9 cellular contexts compared by ENCODE assay signal in the genomic region with DNA sequence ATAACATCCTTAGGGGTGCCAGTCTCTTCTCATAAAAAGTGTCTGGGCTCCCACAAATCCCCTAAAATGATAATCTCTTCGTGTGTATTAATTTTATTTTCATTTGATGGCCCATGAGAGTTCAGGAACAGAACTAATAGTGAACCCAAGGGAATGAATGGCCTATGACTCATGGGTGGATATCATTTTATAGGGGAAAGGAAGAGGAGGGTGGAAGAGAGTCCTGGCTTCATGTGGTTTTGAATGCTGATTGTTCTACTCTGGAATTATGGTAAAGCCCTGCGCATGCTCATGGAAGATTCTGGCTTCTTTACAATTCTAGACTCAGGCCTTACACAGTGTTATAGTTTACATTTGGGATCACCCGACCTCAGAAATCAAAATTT. TPM values are rescaled to one million over a fixed set of nuclear protein-coding genes. Genes with fewer than 3 reads are reported as not detected.
DNase-seq lines count a peak whose midpoint lies in the region; ATAC-seq and TF ChIP-seq lines count a peak whose summit lies in the region.
"Had no signal": no experiment of that assay in that cellular context is flagged by ENCODE, and none has a peak within 500 bp of the region (broad histone marks: within the 10 kb centered on the region; RNA-seq: fewer than 3 reads in every experiment).

No MANE protein-coding gene starts in this region.

- no peaks in the 10 kb centered on the region for H3K36me3 ChIP-seq in thoracic aorta

- H3K36me3 Mint-ChIP-seq in T-helper 1 cell treated with Interleukin-12 subunit alpha and Interleukin-12 subunit beta and Interleukin-4 antibody, amounts not matched to agents 30 μg/mL and 1 μg/mL, for 36 hours (ENCODE audit: low read depth): peaks cover 5% of the 10 kb centered on the region

- no peak for ATAC-seq in thoracic aorta (ENCODE audit: insufficient number of reproducible peaks, low FRiP score, low read depth)
- ATAC-seq in HG03108 (IDR thresholded peaks at IDR 0.05; ENCODE audit: unreplicated experiment): no peak
- no peak for ATAC-seq in GM21367 (IDR thresholded peaks at IDR 0.05; ENCODE audit: unreplicated experiment)

- TF ChIP-seq CTCF in thoracic aorta (IDR thresholded peaks at IDR 0.05): no peak

- H3K4me1 ChIP-seq in thoracic aorta (ENCODE audit: control insufficient read depth in 1 of 2, low read depth in 2 of 2): peaks cover 50 to 69% of the 10 kb centered on the region in 2 donors

- no peaks in the 10 kb centered on the region for H3K9me3 ChIP-seq in thoracic aorta
- H3K9me3 ChIP-seq: BLaER1 treated with 17β-estradiol and CSF1 and Interleukin-3, amounts not matched to agents 10 nM and 100 nM had no signal

- H3K27ac Mint-ChIP-seq in T-helper 1 cell treated with Interleukin-12 subunit alpha and Interleukin-12 subunit beta and Interleukin-4 antibody, amounts not matched to agents 30 μg/mL and 1 μg/mL, for 36 hours: no peak overlapping the region

- peaks cover 16% of the 10 kb centered on the region for H3K4me1 Mint-ChIP-seq in T-helper 1 cell treated with Interleukin-12 subunit alpha and Interleukin-12 subunit beta and Interleukin-4 antibody, amounts not matched to agents 30 μg/mL and 1 μg/mL, for 36 hours (ENCODE audit: low read depth)

- no peaks in the 10 kb centered on the region for H3K27me3 Mint-ChIP-seq in T-helper 1 cell treated with Interleukin-12 subunit alpha and Interleukin-12 subunit beta and Interleukin-4 antibody, amounts not matched to agents 30 μg/mL and 1 μg/mL, for 36 hours (ENCODE audit: low read depth)

- peak overlapping the region; percentile 71 for H3K4me3 ChIP-seq in thoracic aorta
- H3K4me3 ChIP-seq: BLaER1 treated with 17β-estradiol and CSF1 and Interleukin-3, amounts not matched to agents 10 nM and 100 nM had no signal

- no peaks in the 10 kb centered on the region for H3K9me3 Mint-ChIP-seq in T-helper 1 cell treated with Interleukin-12 subunit alpha and Interleukin-12 subunit beta and Interleukin-4 antibody, amounts not matched to agents 30 μg/mL and 1 μg/mL, for 36 hours

- H3K27ac ChIP-seq in thoracic aorta: peak overlapping the region; percentile 76 to 93
- H3K27ac ChIP-seq: BLaER1 treated with 17β-estradiol and CSF1 and Interleukin-3, amounts not matched to agents 10 nM and 100 nM had no signal

- peak overlapping the region; percentile 53 for H3K4me3 Mint-ChIP-seq in T-helper 1 cell treated with Interleukin-12 subunit alpha and Interleukin-12 subunit beta and Interleukin-4 antibody, amounts not matched to agents 30 μg/mL and 1 μg/mL, for 36 hours

- no peaks in the 10 kb centered on the region for H3K27me3 ChIP-seq in thoracic aorta (replicated peaks; ENCODE audit: insufficient read depth)
- H3K27me3 ChIP-seq: BLaER1 treated with 17β-estradiol and CSF1 and Interleukin-3, amounts not matched to agents 10 nM and 100 nM had no signal

- no peak for DNase-seq in T-helper 1 cell
- DNase-seq in amniotic epithelial cell (ENCODE audit: low read depth): peak; percentile 86
- DNase-seq in kidney glomerular epithelial cell (lab: John Stamatoyannopoulos, UW): peak; percentile 78
- DNase-seq in thoracic aorta (ENCODE audit: low spot score): no peak
- no peak for DNase-seq in UCSD-AML1 (lab: John Stamatoyannopoulos, UW; ENCODE audit: unreplicated experiment)

RNA-seq across cellular contexts. Expression of a gene that starts 35.3 kb away (rescaled TPM):
- 10 to 100 TPM; 23.4 to 29.6 TPM for total RNA-seq in thoracic aorta

Comparison
In these comparisons a context has a peak if more than half of its experiments do, and no peak if none do; other contexts are left out.
1. DNase-seq: peak in amniotic epithelial cell (single experiment) and kidney glomerular epithelial cell (single experiment); none in T-helper 1 cell (0 of 5), thoracic aorta (single experiment) and UCSD-AML1 (single experiment).